ENCODE assay signal across 8 cellular contexts in the genomic region with DNA sequence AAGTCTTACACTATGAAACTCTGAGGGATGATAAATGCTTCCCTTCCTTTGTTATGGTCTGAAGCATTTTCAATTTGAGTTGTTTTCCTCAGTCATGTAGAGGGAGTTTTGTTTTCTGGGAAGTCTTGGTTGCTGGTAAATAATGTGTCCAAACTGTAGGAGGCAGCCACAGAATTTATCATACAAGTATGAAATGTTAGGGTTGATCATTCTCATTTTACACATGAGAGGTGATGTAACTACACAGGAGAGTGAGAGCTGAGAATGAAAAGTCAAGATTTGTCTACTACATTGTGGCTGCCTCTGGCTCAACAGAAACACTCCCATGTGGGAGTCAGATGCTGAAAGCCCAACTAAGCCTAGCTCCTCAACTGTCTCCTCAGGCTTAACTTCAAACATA.
DNase-seq lines count a peak whose midpoint lies in the region; ATAC-seq and TF ChIP-seq lines count a peak whose summit lies in the region.

No MANE protein-coding gene starts in this region.

- peaks cover 32 to 43% of the 10 kb centered on the region in 2 donors for H3K36me3 Mint-ChIP-seq in CD14-positive monocyte

- peak overlapping the region; percentile 60; the same call in 1 of the 2 replicates for H3K9ac ChIP-seq in iPS-20b (ENCODE audit: low read depth, low read length)

- H3K36me3 ChIP-seq in iPS-20b (ENCODE audit: insufficient read depth, low read depth, low read length) = no peaks in the 10 kb centered on the region

- peak overlapping the region; percentile 31 for H3K27ac ChIP-seq in iPS-20b (ENCODE audit: low read length)

- H3K9me3 ChIP-seq in iPS-20b (ENCODE audit: insufficient read depth, low read depth, low read length) = no peaks in the 10 kb centered on the region

- H3K9me3 Mint-ChIP-seq in CD14-positive monocyte = peaks cover 0 to 2% (median 0%) of the 10 kb centered on the region in 7 donors

- H3K4me1 Mint-ChIP-seq in CD14-positive monocyte = peaks cover 48% of the 10 kb centered on the region

- no peak for DNase-seq in CD14-positive monocyte (ENCODE audit: low spot score)
- peak; percentile 50 for DNase-seq in NCI-H226
- DNase-seq in NCI-H2196 (lab: John Stamatoyannopoulos, UW; ENCODE audit: unreplicated experiment) = no peak
- no peak for DNase-seq in RKO (ENCODE audit: low spot score)
- DNase-seq in SIG-M5 (lab: John Stamatoyannopoulos, UW) = no peak
- DNase-seq in GM20000 (ENCODE audit: low spot score) = no peak

- ATAC-seq in GM21529 (IDR thresholded peaks at IDR 0.05; ENCODE audit: unreplicated experiment) = peak; percentile 42

- no peaks in the 10 kb centered on the region for H3K27me3 Mint-ChIP-seq in CD14-positive monocyte (ENCODE audit: low read depth in 3 of 3)

- H3K27me3 ChIP-seq in iPS-20b (ENCODE audit: insufficient read depth, low read length) = no peaks in the 10 kb centered on the region

- no peak overlapping the region for H3K4me3 ChIP-seq in iPS-20b (ENCODE audit: low read length)

- H3K4me1 ChIP-seq in iPS-20b (ENCODE audit: insufficient read depth, low read length) = peaks cover 77% of the 10 kb centered on the region

- TF ChIP-seq CTCF in CD14-positive monocyte (IDR thresholded peaks at IDR 0.05) = no peak
- TF ChIP-seq CTCF in GM20000 (IDR thresholded peaks at IDR 0.05; ENCODE audit: extremely low read depth, missing control alignments) = no peak

- no peak overlapping the region for H3K4me3 Mint-ChIP-seq in CD14-positive monocyte

- peak overlapping the region in 5 of 7 donors; percentile 15 to 67 (median 41) for H3K27ac Mint-ChIP-seq in CD14-positive monocyte

- intact Hi-C loops in CD14-positive monocyte (cut with micrococcal nuclease) = no loop called here
